19 cellular contexts compared by ENCODE assay signal in the genomic region with DNA sequence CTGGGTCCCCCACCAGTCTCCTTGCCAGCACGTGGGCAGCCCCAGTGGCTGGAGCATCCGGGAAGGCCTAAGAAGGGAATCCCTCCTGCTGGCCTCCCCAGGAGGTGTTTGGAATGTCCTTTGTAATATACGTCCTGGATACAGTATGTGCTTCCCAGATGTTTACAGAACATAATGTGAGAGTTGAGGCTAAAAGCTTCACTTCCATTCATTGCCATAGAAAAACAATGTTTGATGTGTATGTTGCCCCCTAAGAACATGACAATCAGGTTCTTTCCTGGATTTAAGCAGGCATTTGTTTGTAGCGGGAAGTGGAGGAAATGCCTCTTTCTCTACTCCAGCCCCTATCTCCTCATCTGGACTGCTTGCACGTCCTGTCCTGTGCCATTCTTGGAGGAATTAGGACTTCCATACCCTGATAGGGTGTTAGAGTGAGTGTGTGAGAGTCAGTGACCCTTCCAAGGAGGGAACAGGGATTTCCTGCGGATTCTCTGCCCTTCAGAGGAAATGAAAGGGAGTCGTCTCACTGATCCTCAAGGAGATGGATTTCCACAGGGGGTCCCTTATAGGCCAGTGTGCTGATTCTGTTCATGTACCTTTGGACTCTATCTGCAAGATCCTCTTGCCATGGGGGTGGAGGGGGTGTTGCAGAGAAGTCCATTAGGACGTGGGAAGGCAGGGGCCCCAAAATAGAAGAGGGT. TPM values are rescaled to one million over a fixed set of nuclear protein-coding genes. Genes with fewer than 3 reads are reported as not detected.
A peak's percentile ranks its signal among the peaks of the same experiment; 100 is the strongest.
DNase-seq lines count a peak whose midpoint lies in the region; TF ChIP-seq lines count a peak whose summit lies in the region.
"Had no signal": no experiment of that assay in that cellular context is flagged by ENCODE, and none has a peak within 500 bp of the region (broad histone marks: within the 10 kb centered on the region; RNA-seq: fewer than 3 reads in every experiment).

No MANE protein-coding gene starts in this region.

- intact Hi-C loops in breast epithelium (cut with DNase I; ENCODE audit: low total_unique reads) (no loop called here), MCF 10A (cut with micrococcal nuclease) (loop anchor here (2.0 kb wide), 1 partner anchor 1365 kb away; no protein-coding TSS in a partner anchor)
- intact Hi-C loops in activated T-helper 2 cell treated with anti-CD3 and anti-CD28 coated beads, Interferon-gamma antibody, Interleukin-2, Interleukin-4, amounts not matched to agents 10 μg/mL and 5 μg/mL and 100 μg/mL, durations not matched to agents 14 hours and 24 hours and 36 hours (cut with micrococcal nuclease): no loop called here
- intact Hi-C loops in activated CD4-positive, alpha-beta memory T cell treated with anti-CD3 and anti-CD28 coated beads for 36 hours (cut with micrococcal nuclease): no loop called here

- no peak overlapping the region for H3K18ac ChIP-seq in mesendoderm (ENCODE audit: low read length)

- no peak for TF ChIP-seq POLR2A in breast epithelium (IDR thresholded peaks at IDR 0.05)

- TF ChIP-seq CTCF in breast epithelium (IDR thresholded peaks at IDR 0.05) (no peak), MCF 10A (IDR thresholded peaks at IDR 0.05; ENCODE audit: unreplicated experiment) (no peak), WERI-Rb-1 (IDR thresholded peaks at IDR 0.05; ENCODE audit: low read depth, low read length) (no peak)

- no peaks in the 10 kb centered on the region for H3K9me3 Mint-ChIP-seq in MCF 10A (ENCODE audit: unreplicated experiment)
- H3K9me3 Mint-ChIP-seq in activated T-helper 2 cell treated with anti-CD3 and anti-CD28 coated beads, Interferon-gamma antibody, Interleukin-2, Interleukin-4, amounts not matched to agents 10 μg/mL and 5 μg/mL and 100 μg/mL, durations not matched to agents 14 hours and 24 hours and 36 hours: no peaks in the 10 kb centered on the region
- H3K9me3 Mint-ChIP-seq in activated CD4-positive, alpha-beta memory T cell treated with anti-CD3 and anti-CD28 coated beads for 36 hours: no peaks in the 10 kb centered on the region
- H3K9me3 Mint-ChIP-seq: activated naive CD8-positive, alpha-beta T cell treated with anti-CD3 and anti-CD28 coated beads, Interleukin-2, amount 10 ng/mL, durations not matched to agents 7 days and 5 days; natural killer cell; stimulated activated naive B cell treated with anti-CD40 and anti-IgM and Interleukin-4, amounts not matched to agents 10 μg/mL and 1 μg/mL and 100 μg/mL, for 72 hours had no signal

- no peak overlapping the region for H3K27ac Mint-ChIP-seq in MCF 10A (ENCODE audit: low read depth, unreplicated experiment)
- no peak overlapping the region for H3K27ac Mint-ChIP-seq in activated T-helper 2 cell treated with anti-CD3 and anti-CD28 coated beads, Interferon-gamma antibody, Interleukin-2, Interleukin-4, amounts not matched to agents 10 μg/mL and 5 μg/mL and 100 μg/mL, durations not matched to agents 14 hours and 24 hours and 36 hours
- no peak overlapping the region for H3K27ac Mint-ChIP-seq in activated CD4-positive, alpha-beta memory T cell treated with anti-CD3 and anti-CD28 coated beads for 36 hours
- H3K27ac Mint-ChIP-seq: activated naive CD8-positive, alpha-beta T cell treated with anti-CD3 and anti-CD28 coated beads, Interleukin-2, amount 10 ng/mL, durations not matched to agents 7 days and 5 days; CD14-positive monocyte; natural killer cell; stimulated activated naive B cell treated with anti-CD40 and anti-IgM and Interleukin-4, amounts not matched to agents 10 μg/mL and 1 μg/mL and 100 μg/mL, for 72 hours had no signal

- H3K27me3 ChIP-seq in breast epithelium (peaks cover 0 to 35% of the 10 kb centered on the region in 2 donors), mesendoderm (ENCODE audit: insufficient read depth, low read length, poor library complexity) (peaks cover 13% of the 10 kb centered on the region), WERI-Rb-1 (ENCODE audit: insufficient read depth, low read depth, severe bottlenecking) (peaks cover 46% of the 10 kb centered on the region)

- H3K9me3 ChIP-seq in breast epithelium (no peaks in the 10 kb centered on the region), WERI-Rb-1 (ENCODE audit: severe bottlenecking) (no peaks in the 10 kb centered on the region)
- H3K9me3 ChIP-seq: esophagus squamous epithelium, thyroid gland had no signal

- no peak overlapping the region for H3K4ac ChIP-seq in mesendoderm (ENCODE audit: low read depth, low read length)

- no CpG with 5 or more reads among the region's 8 CpGs for WGBS in mesendoderm (ENCODE audit: extremely low coverage, insufficient coverage, low lambda C conversion rate)

- no peak overlapping the region for H2AK5ac ChIP-seq in mesendoderm (ENCODE audit: low read length)

- H3K4me3 ChIP-seq in breast epithelium (peak overlapping the region in 2 of 3 donors; percentile 42 to 62), mesendoderm (ENCODE audit: low read length) (no peak overlapping the region), WERI-Rb-1 (ENCODE audit: low read depth, low read length) (no peak overlapping the region)
- H3K4me3 ChIP-seq: K562, thyroid gland had no signal

- H3K4me1 Mint-ChIP-seq in MCF 10A (ENCODE audit: insufficient read depth, unreplicated experiment): peaks cover 25% of the 10 kb centered on the region
- no peaks in the 10 kb centered on the region for H3K4me1 Mint-ChIP-seq in activated T-helper 2 cell treated with anti-CD3 and anti-CD28 coated beads, Interferon-gamma antibody, Interleukin-2, Interleukin-4, amounts not matched to agents 10 μg/mL and 5 μg/mL and 100 μg/mL, durations not matched to agents 14 hours and 24 hours and 36 hours (ENCODE audit: low read depth)
- H3K4me1 Mint-ChIP-seq in activated CD4-positive, alpha-beta memory T cell treated with anti-CD3 and anti-CD28 coated beads for 36 hours (ENCODE audit: low read depth): peaks cover 2% of the 10 kb centered on the region
- H3K4me1 Mint-ChIP-seq: CD14-positive monocyte, natural killer cell had no signal

- DNase-seq in breast epithelium (ENCODE audit: low spot score in 2 of 2): no peak
- no peak for DNase-seq in MCF 10A (ENCODE audit: unreplicated experiment)
- peak; percentile 71 for DNase-seq in dermis blood vessel endothelial cell
- peak; percentile 8 for DNase-seq in mesendoderm
- DNase-seq in activated T-helper 2 cell treated with anti-CD3 and anti-CD28 coated beads, Interferon-gamma antibody, Interleukin-2, Interleukin-4, amounts not matched to agents 10 μg/mL and 5 μg/mL and 100 μg/mL, durations not matched to agents 14 hours and 24 hours and 36 hours (ENCODE audit: low spot score): no peak
- DNase-seq in WERI-Rb-1: no peak
- DNase-seq in NCI-H2081 (lab: John Stamatoyannopoulos, UW): no peak
- no peak for DNase-seq in activated CD4-positive, alpha-beta memory T cell treated with anti-CD3 and anti-CD28 coated beads for 36 hours
- DNase-seq: activated naive CD8-positive, alpha-beta T cell treated with anti-CD3 and anti-CD28 coated beads, Interleukin-2, amount 10 ng/mL, durations not matched to agents 7 days and 5 days; esophagus squamous epithelium; natural killer cell; NCI-H1930; NCI-H446; stimulated activated naive B cell treated with anti-CD40 and anti-IgM and Interleukin-4, amounts not matched to agents 10 μg/mL and 1 μg/mL and 100 μg/mL, for 72 hours; T-helper 1 cell; thyroid gland had no signal

- no peaks in the 10 kb centered on the region for H3K79me1 ChIP-seq in mesendoderm (ENCODE audit: low read length)

- no peak overlapping the region for H3K23ac ChIP-seq in mesendoderm (ENCODE audit: low read length)

- H3K27me3 Mint-ChIP-seq in MCF 10A (ENCODE audit: insufficient read depth, unreplicated experiment): peaks cover 11% of the 10 kb centered on the region
- H3K27me3 Mint-ChIP-seq in activated T-helper 2 cell treated with anti-CD3 and anti-CD28 coated beads, Interferon-gamma antibody, Interleukin-2, Interleukin-4, amounts not matched to agents 10 μg/mL and 5 μg/mL and 100 μg/mL, durations not matched to agents 14 hours and 24 hours and 36 hours (ENCODE audit: low read depth): peaks cover 42% of the 10 kb centered on the region
- H3K27me3 Mint-ChIP-seq in activated CD4-positive, alpha-beta memory T cell treated with anti-CD3 and anti-CD28 coated beads for 36 hours: peaks cover 53% of the 10 kb centered on the region

- CTCF ChIA-PET in MCF 10A (lab: Yijun Ruan, JAX): interaction anchor here (0.6 to 2.2 kb wide), 12 partner anchors 13 to 1292 kb away, joined by 3 to 12 read pairs (median 3); no protein-coding TSS in a partner anchor
- CTCF ChIA-PET in activated CD4-positive, alpha-beta memory T cell treated with anti-CD3 and anti-CD28 coated beads for 36 hours (lab: Charles Lee): interaction anchor here (1.8 kb wide), 1 partner anchor 33 kb away, joined by 5 read pairs; no protein-coding TSS in a partner anchor

- no peak overlapping the region for H3K9ac ChIP-seq in mesendoderm (ENCODE audit: low read length)

- no peak overlapping the region for H2BK120ac ChIP-seq in mesendoderm (ENCODE audit: low read depth, low read length)

- no peak overlapping the region for H3K56ac ChIP-seq in mesendoderm (ENCODE audit: low read length)

- POLR2A ChIA-PET in MCF 10A (lab: Yijun Ruan, JAX): interaction anchor here (0.6 kb wide), 1 partner anchor 362 kb away, joined by 3 read pairs; no protein-coding TSS in a partner anchor
- POLR2A ChIA-PET in activated CD4-positive, alpha-beta memory T cell treated with anti-CD3 and anti-CD28 coated beads for 36 hours (lab: Charles Lee): no interaction called here

- no peaks in the 10 kb centered on the region for H3K79me2 ChIP-seq in mesendoderm (ENCODE audit: control insufficient read depth, insufficient read depth, low read length)

- no peaks in the 10 kb centered on the region for H3K36me3 Mint-ChIP-seq in MCF 10A (ENCODE audit: insufficient read depth, unreplicated experiment)
- no peaks in the 10 kb centered on the region for H3K36me3 Mint-ChIP-seq in activated T-helper 2 cell treated with anti-CD3 and anti-CD28 coated beads, Interferon-gamma antibody, Interleukin-2, Interleukin-4, amounts not matched to agents 10 μg/mL and 5 μg/mL and 100 μg/mL, durations not matched to agents 14 hours and 24 hours and 36 hours (ENCODE audit: low read depth)
- H3K36me3 Mint-ChIP-seq in activated CD4-positive, alpha-beta memory T cell treated with anti-CD3 and anti-CD28 coated beads for 36 hours: no peaks in the 10 kb centered on the region
- H3K36me3 Mint-ChIP-seq: activated naive CD8-positive, alpha-beta T cell treated with anti-CD3 and anti-CD28 coated beads, Interleukin-2, amount 10 ng/mL, durations not matched to agents 7 days and 5 days; CD14-positive monocyte; natural killer cell; stimulated activated naive B cell treated with anti-CD40 and anti-IgM and Interleukin-4, amounts not matched to agents 10 μg/mL and 1 μg/mL and 100 μg/mL, for 72 hours had no signal

- H3K27ac ChIP-seq in breast epithelium: no peak overlapping the region
- no peak overlapping the region for H3K27ac ChIP-seq in mesendoderm (ENCODE audit: low read depth, low read length)
- H3K27ac ChIP-seq in WERI-Rb-1: no peak overlapping the region
- H3K27ac ChIP-seq: esophagus squamous epithelium, thyroid gland had no signal

- H3K4me1 ChIP-seq in breast epithelium: no peaks in the 10 kb centered on the region
- H3K4me1 ChIP-seq in mesendoderm (ENCODE audit: control insufficient read depth, low read depth, low read length): no peaks in the 10 kb centered on the region

- no peak overlapping the region for H3K4me2 ChIP-seq in mesendoderm (ENCODE audit: low read length)

- no peak overlapping the region for H4K8ac ChIP-seq in mesendoderm (ENCODE audit: low read depth, low read length)

- no TSS peak for BruUV-seq in MCF 10A (replicated peaks; lab: Mats Ljungman, UMichigan)

- H3K4me3 Mint-ChIP-seq in MCF 10A (ENCODE audit: unreplicated experiment): no peak overlapping the region
- no peak overlapping the region for H3K4me3 Mint-ChIP-seq in activated T-helper 2 cell treated with anti-CD3 and anti-CD28 coated beads, Interferon-gamma antibody, Interleukin-2, Interleukin-4, amounts not matched to agents 10 μg/mL and 5 μg/mL and 100 μg/mL, durations not matched to agents 14 hours and 24 hours and 36 hours (ENCODE audit: low read depth)
- H3K4me3 Mint-ChIP-seq in activated CD4-positive, alpha-beta memory T cell treated with anti-CD3 and anti-CD28 coated beads for 36 hours: no peak overlapping the region
- H3K4me3 Mint-ChIP-seq: activated naive CD8-positive, alpha-beta T cell treated with anti-CD3 and anti-CD28 coated beads, Interleukin-2, amount 10 ng/mL, durations not matched to agents 7 days and 5 days; natural killer cell had no signal

- no peak overlapping the region for H2BK5ac ChIP-seq in mesendoderm (ENCODE audit: low read length)

- H3K36me3 ChIP-seq in breast epithelium (no peaks in the 10 kb centered on the region), mesendoderm (ENCODE audit: control insufficient read depth, insufficient read depth, low read length) (no peaks in the 10 kb centered on the region), WERI-Rb-1 (no peaks in the 10 kb centered on the region)
- H3K36me3 ChIP-seq: esophagus squamous epithelium, thyroid gland had no signal

- H2BK15ac ChIP-seq in mesendoderm (replicated peaks; ENCODE audit: low read depth): no peak overlapping the region

- H4K5ac ChIP-seq in mesendoderm (ENCODE audit: low read length): no peak overlapping the region

RNA-seq across cellular contexts. Expression of a gene that starts 1.2 kb away (rescaled TPM):
- total RNA-seq in breast epithelium: 1 to 10 TPM in 1 of 3 donors, under 1 TPM in 1, not detected in 1; 0.98 to 1.3 TPM
- not detected in 2 replicates for total RNA-seq in MCF 10A (2022)
- total RNA-seq in dermis blood vessel endothelial cell: 0.34 and 0.47 TPM in 2 replicates
- polyA plus RNA-seq in mesendoderm (2013, experiment 1 of 2): 0.08 TPM
- 0.07 TPM for polyA plus RNA-seq in mesendoderm (2013, experiment 2 of 2)
- total RNA-seq in activated T-helper 2 cell treated with anti-CD3 and anti-CD28 coated beads, Interferon-gamma antibody, Interleukin-2, Interleukin-4, amounts not matched to agents 10 μg/mL and 5 μg/mL and 100 μg/mL, durations not matched to agents 14 hours and 24 hours and 36 hours: not detected in 2 replicates
- not detected for total RNA-seq in activated CD4-positive, alpha-beta memory T cell treated with anti-CD3 and anti-CD28 coated beads for 36 hours
- total RNA-seq: activated naive CD8-positive, alpha-beta T cell treated with anti-CD3 and anti-CD28 coated beads, Interleukin-2, amount 10 ng/mL, durations not matched to agents 7 days and 5 days; esophagus squamous epithelium; K562; natural killer cell; thyroid gland had no signal
- polyA plus RNA-seq: CD14-positive monocyte, K562 had no signal

RNA-seq across cellular contexts. Expression of a gene that starts 16.6 kb away (rescaled TPM):
- not detected for total RNA-seq in breast epithelium
- total RNA-seq in MCF 10A (2022): not detected in 2 replicates
- not detected in 2 replicates for total RNA-seq in dermis blood vessel endothelial cell
- not detected for polyA plus RNA-seq in mesendoderm (2013, experiment 1 of 2)
- polyA plus RNA-seq in mesendoderm (2013, experiment 2 of 2): not detected
- total RNA-seq in activated T-helper 2 cell treated with anti-CD3 and anti-CD28 coated beads, Interferon-gamma antibody, Interleukin-2, Interleukin-4, amounts not matched to agents 10 μg/mL and 5 μg/mL and 100 μg/mL, durations not matched to agents 14 hours and 24 hours and 36 hours: not detected in 2 replicates
- total RNA-seq in activated CD4-positive, alpha-beta memory T cell treated with anti-CD3 and anti-CD28 coated beads for 36 hours: not detected
- total RNA-seq: activated naive CD8-positive, alpha-beta T cell treated with anti-CD3 and anti-CD28 coated beads, Interleukin-2, amount 10 ng/mL, durations not matched to agents 7 days and 5 days; esophagus squamous epithelium; K562; lung microvascular endothelial cell; natural killer cell; thyroid gland had no signal
- polyA plus RNA-seq: CD14-positive monocyte, K562 had no signal

RNA-seq across cellular contexts. Expression of a gene that starts 31.6 kb away (rescaled TPM):
- total RNA-seq in breast epithelium: 100 to 1,000 TPM; 159 to 708 (median 163) TPM
- total RNA-seq in MCF 10A (2022): 42.9 and 164 TPM in 2 replicates
- total RNA-seq in dermis blood vessel endothelial cell: 4.8 and 18.0 TPM in 2 replicates
- 30.4 TPM for polyA plus RNA-seq in mesendoderm (2013, experiment 1 of 2)
- polyA plus RNA-seq in mesendoderm (2013, experiment 2 of 2): 28.2 TPM
- 0.41 and 0.48 TPM in 2 replicates for total RNA-seq in activated T-helper 2 cell treated with anti-CD3 and anti-CD28 coated beads, Interferon-gamma antibody, Interleukin-2, Interleukin-4, amounts not matched to agents 10 μg/mL and 5 μg/mL and 100 μg/mL, durations not matched to agents 14 hours and 24 hours and 36 hours
- total RNA-seq in activated CD4-positive, alpha-beta memory T cell treated with anti-CD3 and anti-CD28 coated beads for 36 hours: 1 to 10 TPM; 1.1 to 1.9 TPM

Comparison
In these comparisons a context has a peak if more than half of its experiments do, and no peak if none do; other contexts are left out.
1. DNase-seq: peak in dermis blood vessel endothelial cell (single experiment) and mesendoderm (single experiment); none in breast epithelium (0 of 2), MCF 10A (single experiment), activated T-helper 2 cell treated with anti-CD3 and anti-CD28 coated beads, Interferon-gamma antibody, Interleukin-2, Interleukin-4, amounts not matched to agents 10 μg/mL and 5 μg/mL and 100 μg/mL, durations not matched to agents 14 hours and 24 hours and 36 hours (single experiment), WERI-Rb-1 (single experiment), NCI-H2081 (0 of 2) and activated CD4-positive, alpha-beta memory T cell treated with anti-CD3 and anti-CD28 coated beads for 36 hours (single experiment).
2. H3K4me3 ChIP-seq: peak in breast epithelium (2 of 3); none in mesendoderm (single experiment) and WERI-Rb-1 (single experiment).